ENCODE assay signal across 19 cellular contexts in the genomic region with DNA sequence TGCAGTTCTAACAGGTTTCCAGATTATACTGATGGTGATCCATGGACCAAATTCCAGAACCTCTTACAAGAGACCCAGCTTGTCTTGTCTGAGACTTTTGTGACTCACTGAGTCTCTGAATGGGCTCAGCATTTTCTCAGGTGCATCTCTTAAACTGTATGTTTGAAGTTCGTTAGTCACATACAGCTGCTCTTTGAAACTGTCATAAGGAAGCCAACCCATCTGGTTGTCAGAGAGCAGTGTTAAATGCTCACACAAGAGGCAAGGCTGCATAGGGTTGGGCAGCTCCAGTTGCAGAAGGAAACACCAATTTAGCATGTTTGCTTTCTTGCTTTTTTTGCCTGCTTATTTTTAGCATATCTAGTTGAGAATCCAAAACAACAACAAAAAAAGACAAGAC.
"Had no signal": no experiment of that assay in that cellular context is flagged by ENCODE, and none has a peak within 500 bp of the region (broad histone marks: within the 10 kb centered on the region; RNA-seq: fewer than 3 reads in every experiment).

No MANE protein-coding gene starts in this region.

- H3K27ac ChIP-seq: gastrocnemius medialis, heart left ventricle, tibial nerve, WERI-Rb-1 had no signal

- H3K27ac Mint-ChIP-seq: activated CD8-positive, alpha-beta memory T cell treated with anti-CD3 and anti-CD28 coated beads, Interleukin-2, amount 10 ng/mL, durations not matched to agents 7 days and 5 days had no signal

- H3K36me3 ChIP-seq: gastrocnemius medialis, heart left ventricle, tibial nerve, WERI-Rb-1 had no signal

- H3K36me3 Mint-ChIP-seq: activated CD8-positive, alpha-beta memory T cell treated with anti-CD3 and anti-CD28 coated beads, Interleukin-2, amount 10 ng/mL, durations not matched to agents 7 days and 5 days had no signal

- H3K4me1 ChIP-seq: gastrocnemius medialis, tibial nerve had no signal

- H3K4me3 Mint-ChIP-seq: activated CD8-positive, alpha-beta memory T cell treated with anti-CD3 and anti-CD28 coated beads, Interleukin-2, amount 10 ng/mL, durations not matched to agents 7 days and 5 days had no signal

- H3K9me3 ChIP-seq: gastrocnemius medialis, heart left ventricle, tibial nerve had no signal

- ATAC-seq: activated CD8-positive, alpha-beta memory T cell treated with anti-CD3 and anti-CD28 coated beads, Interleukin-2, amount 10 ng/mL, durations not matched to agents 7 days and 5 days; gastrocnemius medialis; heart left ventricle; left ventricle myocardium superior had no signal

- FAIRE-seq: astrocyte, urothelium cell line had no signal

- DNase-seq: activated CD4-positive, alpha-beta T cell treated with anti-CD3 and anti-CD28 coated beads for 1 hour; activated CD4-positive, alpha-beta T cell treated with anti-CD3 and anti-CD28 coated beads, Interleukin-2, amount 50 U/mL, for 48 hours; activated CD8-positive, alpha-beta memory T cell treated with anti-CD3 and anti-CD28 coated beads, Interleukin-2, amount 10 ng/mL, durations not matched to agents 7 days and 5 days; activated effector memory CD4-positive, alpha-beta T cell treated with Interleukin-2 at 50 U/mL for 16 hours; activated naive CD4-positive, alpha-beta T cell treated with anti-CD3 and anti-CD28 coated beads, Interleukin-2, amount 50 U/mL, for 16 hours; activated T-cell treated with anti-CD3 and anti-CD28 coated beads, Interleukin-2, amount 50 U/mL, for 1 hour; effector CD4-positive, alpha-beta T cell; gastrocnemius medialis; heart left ventricle; left ventricle myocardium superior; occipital lobe; retina; stimulated activated CD4-positive, alpha-beta T cell treated with anti-CD3 and anti-CD28 coated beads, Interleukin-12 subunit alpha, Interleukin-12 subunit beta, amount 100 ng/mL, for 4 hours; stimulated activated CD4-positive, alpha-beta T cell treated with anti-CD3 and anti-CD28 coated beads, Interleukin-1b, Interleukin-23, amount 100 ng/mL, for 48 hours; stimulated activated naive CD4-positive, alpha-beta T cell treated with Interleukin-2 at 50 U/mL for 16 hours; WERI-Rb-1 had no signal

- H3K4me3 ChIP-seq: gastrocnemius medialis, heart left ventricle, tibial nerve had no signal
